Comparison of ENCODE assay signal across 8 cellular contexts in the genomic region with DNA sequence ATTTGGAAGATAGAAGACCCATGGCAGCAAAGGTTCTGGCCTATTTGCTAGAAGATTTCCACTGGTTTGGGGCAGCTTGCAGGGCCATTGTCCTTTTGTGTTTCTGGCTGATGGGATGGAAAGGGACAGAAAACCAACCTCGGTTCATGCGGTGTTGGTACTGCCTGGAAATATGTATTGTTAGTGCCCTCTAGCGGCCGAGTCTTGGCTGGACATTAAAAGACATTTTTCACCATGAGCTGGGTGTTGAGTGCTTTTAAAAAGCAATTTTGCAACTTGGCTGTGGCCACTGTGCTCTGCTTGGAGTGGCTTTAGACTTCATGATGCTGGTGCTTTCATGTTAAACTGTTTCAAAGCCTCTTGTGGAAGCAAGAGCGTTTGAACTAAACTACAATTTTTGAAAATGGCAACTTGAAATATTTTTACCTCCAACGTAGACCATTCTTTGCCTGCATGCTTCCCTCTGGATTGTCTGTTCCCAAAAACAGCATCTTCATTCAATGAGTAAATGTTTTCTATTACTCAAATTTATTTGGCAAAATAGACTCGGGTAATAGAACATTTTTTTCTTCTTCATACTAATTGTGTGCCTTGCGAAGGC.
DNase-seq lines count a peak whose midpoint lies in the region; ATAC-seq and TF ChIP-seq lines count a peak whose summit lies in the region.

No MANE protein-coding gene starts in this region.

- no peaks in the 10 kb centered on the region for H3K36me3 Mint-ChIP-seq in activated T-cell treated with anti-CD3 and anti-CD28 coated beads, Interleukin-2, amount 50 U/mL, for 72 hours (ENCODE audit: insufficient read depth in 2 of 2)

- WGBS in suprapubic skin, result 36% methylated on average over 8 of the region's 8 CpGs

- H3K9me3 ChIP-seq in suprapubic skin, result no peaks in the 10 kb centered on the region

- no peaks in the 10 kb centered on the region for H3K9me3 Mint-ChIP-seq in activated T-cell treated with anti-CD3 and anti-CD28 coated beads, Interleukin-2, amount 50 U/mL, for 72 hours

- no peaks in the 10 kb centered on the region for H3K4me1 ChIP-seq in suprapubic skin

- peak; percentile 74 for TF ChIP-seq CTCF in fibroblast of the aortic adventitia (IDR thresholded peaks at IDR 0.05; ENCODE audit: insufficient read depth, low read length)
- TF ChIP-seq CTCF in suprapubic skin (IDR thresholded peaks at IDR 0.05), result peak; percentile 59 to 60

- peak; percentile 33 to 39 for ATAC-seq in activated T-cell treated with anti-CD3 and anti-CD28 coated beads, Interleukin-2, amount 50 U/mL, for 72 hours (replicated peaks in 1 of 2)
- ATAC-seq in HG03095 (IDR thresholded peaks at IDR 0.05; ENCODE audit: unreplicated experiment), result no peak

- H3K36me3 ChIP-seq in suprapubic skin, result no peaks in the 10 kb centered on the region

- TF ChIP-seq EP300 in suprapubic skin (IDR thresholded peaks at IDR 0.05), result no peak

- no peak overlapping the region for H3K4me3 ChIP-seq in Jurkat, Clone E6-1 (ENCODE audit: low read length)
- H3K4me3 ChIP-seq in fibroblast of the aortic adventitia (ENCODE audit: low read depth, low read length), result no peak overlapping the region
- H3K4me3 ChIP-seq in suprapubic skin, result no peak overlapping the region

- H3K4me1 Mint-ChIP-seq in activated T-cell treated with anti-CD3 and anti-CD28 coated beads, Interleukin-2, amount 50 U/mL, for 72 hours (ENCODE audit: low read depth), result peaks cover 4% of the 10 kb centered on the region

- DNase-seq in G401 (ENCODE audit: low spot score) (peak; percentile 70), RKO (ENCODE audit: low spot score) (peak; percentile 72), fibroblast of the aortic adventitia (ENCODE audit: low read depth) (peak; percentile 79), non-pigmented ciliary epithelial cell (ENCODE audit: low read depth) (peak; percentile 32), suprapubic skin (ENCODE audit: low spot score in 2 of 2) (peak; percentile 75 to 83)
- peak; percentile 60 for DNase-seq in Jurkat, Clone E6-1 (ENCODE audit: low read depth, low spot score)
- DNase-seq in activated T-cell treated with anti-CD3 and anti-CD28 coated beads, Interleukin-2, amount 50 U/mL, for 72 hours, result peak; percentile 47 to 58

- peaks cover 31% of the 10 kb centered on the region for H3K27me3 ChIP-seq in suprapubic skin

- no peak overlapping the region for H3K4me3 Mint-ChIP-seq in activated T-cell treated with anti-CD3 and anti-CD28 coated beads, Interleukin-2, amount 50 U/mL, for 72 hours

- no peak overlapping the region for H3K27ac ChIP-seq in suprapubic skin

- H3K27ac Mint-ChIP-seq in activated T-cell treated with anti-CD3 and anti-CD28 coated beads, Interleukin-2, amount 50 U/mL, for 72 hours, result no peak overlapping the region

- in situ Hi-C loops in G401 (cut with HindIII; ENCODE audit: low sequenced_read_pairs), result no loop called here

- TF ChIP-seq POLR2A in suprapubic skin (IDR thresholded peaks at IDR 0.05), result no peak

- peaks cover 24% of the 10 kb centered on the region for H3K27me3 Mint-ChIP-seq in activated T-cell treated with anti-CD3 and anti-CD28 coated beads, Interleukin-2, amount 50 U/mL, for 72 hours (ENCODE audit: low read depth)
